8 cellular contexts compared by ENCODE assay signal in genomic region chr15:78750974-78751601, GRCh38.
A peak's percentile ranks its signal among the peaks of the same experiment; 100 is the strongest.
DNase-seq lines count a peak whose midpoint lies in the region; TF ChIP-seq lines count a peak whose summit lies in the region.
"Not testable (repeated sequence)": the region's sequence is repeated elsewhere in the genome, so short reads cannot be mapped to it uniquely, and the experiment has no call there.

No MANE protein-coding gene starts in this region.

- CTCF ChIA-PET in HEK293T (lab: Yijun Ruan, JAX): interaction anchor here (0.6 to 2.1 kb wide), 4 partner anchors 10 to 132 kb away, joined by 3 to 11 read pairs (median 6); no protein-coding TSS in a partner anchor

- not testable (repeated sequence) for H3K27me3 ChIP-seq in MM.1S (replicated peaks; ENCODE audit: insufficient read depth, low read length); stomach

- H3K9ac ChIP-seq in MM.1S (ENCODE audit: low read length): not testable (repeated sequence)

- H3F3A ChIP-seq in MM.1S (ENCODE audit: insufficient read depth, low read length): not testable (repeated sequence)

- POLR2A ChIA-PET in HEK293T (lab: Yijun Ruan, JAX): interaction anchor here (1.0 kb wide), 1 partner anchor 452 kb away, joined by 3 read pairs; the partner anchor contains the start of gene SKIC8

- intact Hi-C loops in stomach (cut with DNase I; ENCODE audit: low total_unique reads): not testable (repeated sequence)

- H3K4me3 ChIP-seq in MM.1S (ENCODE audit: low read length) (peak overlapping the region; percentile 40; the same call in 1 of the 2 replicates), fibroblast of villous mesenchyme (ENCODE audit: low read depth, low read length) (peak overlapping the region; percentile 21), stomach (peak overlapping the region in 3 of 4 donors; percentile 13 to 26 (median 20))

- WGBS in stomach, 5 donors: 4 to 12% (median 5%) methylated on average over 19 to 28 of the region's 28 CpGs

- H3K9me2 ChIP-seq in MM.1S (replicated peaks; ENCODE audit: insufficient read depth, low read length): not testable (repeated sequence)

- H3K79me2 ChIP-seq in MM.1S (ENCODE audit: low read length): not testable (repeated sequence)

- H2AFZ ChIP-seq in MM.1S (ENCODE audit: low read length): peak overlapping the region; percentile 69

- TF ChIP-seq EP300 in stomach (IDR thresholded peaks at IDR 0.05): not testable (repeated sequence)

- H3K4me2 ChIP-seq in MM.1S (ENCODE audit: low read depth, low read length): peak overlapping the region; percentile 69

- not testable (repeated sequence) for H3K27ac ChIP-seq in MM.1S (ENCODE audit: low read length)
- H3K27ac ChIP-seq in stomach: peak overlapping the region in 4 of 5 donors; percentile 1 to 75 (median 29)

- not testable (repeated sequence) for H3K9me3 ChIP-seq in MM.1S (replicated peaks; ENCODE audit: insufficient read depth, low read length); stomach

- DNase-seq in GF-D8 (lab: John Stamatoyannopoulos, UW): peak; percentile 26
- peak; percentile 94 for DNase-seq in HEK293T (ENCODE audit: extremely low spot score)
- DNase-seq in MM.1S: peak; percentile 91
- peak; percentile 77 for DNase-seq in SHP77 treated with DMSO at 0.1 percent for 48 hours (lab: John Stamatoyannopoulos, UW)
- DNase-seq in activated effector memory CD4-positive, alpha-beta T cell treated with Interleukin-2 at 50 U/mL for 16 hours: peak; percentile 80
- peak; percentile 87 for DNase-seq in fibroblast of villous mesenchyme (ENCODE audit: low read depth)
- DNase-seq in non-pigmented ciliary epithelial cell (ENCODE audit: low read depth): peak; percentile 37
- DNase-seq in stomach: peak; percentile 96

- not testable (repeated sequence) for H4K20me1 ChIP-seq in MM.1S (ENCODE audit: insufficient read depth, low read length)

- H3K36me3 ChIP-seq in MM.1S (replicated peaks; ENCODE audit: insufficient read depth, low read length); stomach: not testable (repeated sequence)

- not testable (repeated sequence) for H3K4me1 ChIP-seq in MM.1S (ENCODE audit: low read length)
- peaks cover 0 to 22% (median under 1%) of the 10 kb centered on the region in 4 donors for H3K4me1 ChIP-seq in stomach

- TF ChIP-seq CTCF in MM.1S (IDR thresholded peaks at IDR 0.05; ENCODE audit: low read length) (peak; percentile 82), fibroblast of villous mesenchyme (IDR thresholded peaks at IDR 0.05; ENCODE audit: insufficient read depth, low read depth, low read length) (peak; percentile 75), stomach (IDR thresholded peaks at IDR 0.05) (peak in 5 of 7 experiments; percentile 17 to 83 (median 70))

- not testable (repeated sequence) for TF ChIP-seq POLR2A in stomach (IDR thresholded peaks at IDR 0.05)

Comparison
In these comparisons a context has a peak if more than half of its experiments do, and no peak if none do; other contexts are left out.
1. DNase-seq: peak in every context shown above with its lines; median percentile 96 in stomach; 94 in HEK293T; 91 in MM.1S; 87 in fibroblast of villous mesenchyme; 80 in activated effector memory CD4-positive, alpha-beta T cell treated with Interleukin-2 at 50 U/mL for 16 hours; 77 in SHP77 treated with DMSO at 0.1 percent for 48 hours; 37 in non-pigmented ciliary epithelial cell; 26 in GF-D8.